Comparison of ENCODE assay signal across 9 cellular contexts in the genomic region with DNA sequence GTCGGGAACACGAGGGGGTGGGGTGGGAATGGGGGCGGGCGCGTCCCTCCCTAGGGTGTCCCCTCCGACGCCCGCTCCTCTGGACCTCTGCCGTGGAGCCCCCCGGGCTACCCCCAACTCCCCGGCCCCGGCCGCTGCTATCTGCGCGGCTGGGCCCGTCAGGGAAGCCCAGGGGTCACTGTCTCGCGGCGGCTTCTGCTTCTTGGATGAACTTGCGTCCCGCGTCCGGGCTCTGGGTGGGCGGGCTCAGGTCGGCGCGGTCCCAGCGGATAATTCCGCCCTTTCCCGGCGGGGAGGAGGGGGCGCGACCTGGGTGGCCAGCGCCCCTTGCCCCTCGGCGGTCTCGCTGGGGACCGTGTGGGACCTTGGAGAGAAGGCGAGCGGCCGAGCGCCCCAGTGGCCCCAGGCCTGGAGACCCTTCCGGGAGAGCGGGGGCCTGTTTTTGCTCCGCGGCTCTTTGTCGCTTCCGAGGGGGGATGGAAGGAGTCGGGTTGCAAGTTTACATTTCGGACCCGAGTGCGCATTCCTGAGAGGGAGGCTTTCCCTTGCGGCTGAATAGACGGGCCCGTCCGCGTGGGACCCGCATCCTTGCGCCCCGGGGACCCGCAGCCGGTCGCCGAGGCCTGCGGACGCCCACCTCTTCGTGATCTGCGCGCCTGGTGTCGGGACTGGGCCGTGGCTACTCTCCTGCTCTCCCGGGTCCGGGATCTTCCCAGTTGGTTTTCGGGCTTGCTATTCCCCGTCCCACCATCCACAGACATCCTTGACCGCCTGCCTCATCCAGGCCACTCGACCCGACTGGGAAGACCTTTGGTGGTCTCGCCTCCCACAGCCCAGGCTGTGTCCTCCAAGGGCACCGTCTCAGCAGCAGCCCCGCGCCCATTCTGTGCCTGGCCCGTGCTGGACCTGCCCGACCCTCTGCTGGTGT. TPM values are rescaled to one million over a fixed set of nuclear protein-coding genes. Genes with fewer than 3 reads are reported as not detected.
DNase-seq lines count a peak whose midpoint lies in the region; ATAC-seq and TF ChIP-seq lines count a peak whose summit lies in the region.
"Had no signal": no experiment of that assay in that cellular context is flagged by ENCODE, and none has a peak within 500 bp of the region (broad histone marks: within the 10 kb centered on the region; RNA-seq: fewer than 3 reads in every experiment).

No MANE protein-coding gene starts in this region.

- intact Hi-C loops in activated CD4-positive, alpha-beta T cell treated with anti-CD3 and anti-CD28 coated beads for 36 hours (cut with DNase I, micrococcal nuclease) = no loop called here
- intact Hi-C loops in dorsolateral prefrontal cortex (cut with DNase I) = loop anchor here (2.0 to 5.0 kb wide), 2 partner anchors 46 to 67 kb away; no protein-coding TSS in a partner anchor

- H3K27ac Mint-ChIP-seq in activated CD4-positive, alpha-beta T cell treated with anti-CD3 and anti-CD28 coated beads for 36 hours = no peak overlapping the region
- H3K27ac Mint-ChIP-seq: CD4-positive, CD25-positive, alpha-beta regulatory T cell had no signal

- no peak for TF ChIP-seq EP300 in upper lobe of left lung (IDR thresholded peaks at IDR 0.05)

- H3K36me3 ChIP-seq in lung (ENCODE audit: control insufficient read depth in 2 of 2, insufficient read depth in 2 of 2, low read length in 2 of 2) = no peaks in the 10 kb centered on the region
- H3K36me3 ChIP-seq in upper lobe of left lung = no peaks in the 10 kb centered on the region

- H3K4me3 ChIP-seq in dorsolateral prefrontal cortex (peak overlapping the region; percentile 45 to 82 (median 71)), lung (peak overlapping the region; percentile 82), upper lobe of left lung (peak overlapping the region; percentile 80 to 89 (median 86))

- peaks cover 3% of the 10 kb centered on the region for H3K4me1 Mint-ChIP-seq in activated CD4-positive, alpha-beta T cell treated with anti-CD3 and anti-CD28 coated beads for 36 hours

- H3K27ac ChIP-seq in dorsolateral prefrontal cortex (peak overlapping the region in 54 of 59 donors; percentile 29 to 90 (median 80)), lung (ENCODE audit: low read depth in 1 of 2, low read length in 1 of 2) (peak overlapping the region; percentile 76 to 84), upper lobe of left lung (peak overlapping the region; percentile 77 to 86 (median 82))

- CTCF ChIA-PET in activated CD4-positive, alpha-beta T cell treated with anti-CD3 and anti-CD28 coated beads for 36 hours (lab: Charles Lee) = no interaction called here

- H3K4me1 ChIP-seq in lung (ENCODE audit: control insufficient read depth in 2 of 2, insufficient read depth in 2 of 2, low read length in 2 of 2) = peaks cover 0 to 25% of the 10 kb centered on the region in 2 donors
- H3K4me1 ChIP-seq in upper lobe of left lung = peaks cover 8 to 33% (median 12%) of the 10 kb centered on the region in 4 donors

- peak overlapping the region; percentile 52 for H3K4me3 Mint-ChIP-seq in activated CD4-positive, alpha-beta T cell treated with anti-CD3 and anti-CD28 coated beads for 36 hours

- WGBS in lung, 2 donors = 23 to 28% methylated on average over 69 to 84 of the region's 84 CpGs
- 34 to 44% methylated on average over 26 to 28 of the region's 84 CpGs for WGBS in upper lobe of left lung, 2 donors

- DNase-seq in activated CD4-positive, alpha-beta T cell treated with anti-CD3 and anti-CD28 coated beads for 36 hours = no peak
- no peak for DNase-seq in activated CD4-positive, alpha-beta T cell treated with anti-CD3 and anti-CD28 coated beads for 1 hour
- peak in 1 of 10 donors; percentile 46 for DNase-seq in dorsolateral prefrontal cortex
- no peak for DNase-seq in lung (ENCODE audit: low spot score)
- peak in 1 of 2 donors; percentile 89 for DNase-seq in upper lobe of left lung
- no peak for DNase-seq in NK-92 treated with Interleukin-12 subunit alpha and Interleukin-12 subunit beta, amount 100 ng/mL, for 24 hours (lab: John Stamatoyannopoulos, UW)
- DNase-seq: CD4-positive, CD25-positive, alpha-beta regulatory T cell had no signal

- POLR2A ChIA-PET in activated CD4-positive, alpha-beta T cell treated with anti-CD3 and anti-CD28 coated beads for 36 hours (lab: Charles Lee) = no interaction called here

- no peak for ATAC-seq in activated CD4-positive, alpha-beta T cell treated with anti-CD3 and anti-CD28 coated beads for 36 hours
- ATAC-seq in lung (ENCODE audit: insufficient read depth, low FRiP score) (no peak), upper lobe of left lung (ENCODE audit: low FRiP score in 2 of 2) (peak in 1 of 2 donors; percentile 33), HG02973 (IDR thresholded peaks at IDR 0.05; ENCODE audit: unreplicated experiment) (no peak), HG03571 (IDR thresholded peaks at IDR 0.05; ENCODE audit: unreplicated experiment) (no peak)

- H3K9me3 ChIP-seq in lung (ENCODE audit: control insufficient read depth in 2 of 2, insufficient read depth in 1 of 2, low read length in 1 of 2) = no peaks in the 10 kb centered on the region
- no peaks in the 10 kb centered on the region for H3K9me3 ChIP-seq in upper lobe of left lung

- no peak for TF ChIP-seq POLR2A in upper lobe of left lung (IDR thresholded peaks at IDR 0.05)

- peaks cover 0 to 36% (median 0%) of the 10 kb centered on the region in 45 donors for H3K27me3 ChIP-seq in dorsolateral prefrontal cortex
- H3K27me3 ChIP-seq in lung (ENCODE audit: control insufficient read depth, insufficient read depth) = no peaks in the 10 kb centered on the region
- H3K27me3 ChIP-seq in upper lobe of left lung = no peaks in the 10 kb centered on the region

- TF ChIP-seq CTCF in dorsolateral prefrontal cortex (IDR thresholded peaks at IDR 0.05 in 54 of 56, conservative IDR thresholded peaks at IDR 0.05 in 2 of 56; ENCODE audit: low read depth in 1 of 56, partially characterized antibody in 56 of 56) (peak in 1 of 56 donors; percentile 8), lung (IDR thresholded peaks at IDR 0.05; ENCODE audit: control extremely low read depth, extremely low read depth) (no peak), upper lobe of left lung (IDR thresholded peaks at IDR 0.05) (no peak)

- H3K36me3 Mint-ChIP-seq in activated CD4-positive, alpha-beta T cell treated with anti-CD3 and anti-CD28 coated beads for 36 hours (ENCODE audit: low read depth) = no peaks in the 10 kb centered on the region
- H3K36me3 Mint-ChIP-seq: CD4-positive, CD25-positive, alpha-beta regulatory T cell had no signal

- H3K9me3 Mint-ChIP-seq in activated CD4-positive, alpha-beta T cell treated with anti-CD3 and anti-CD28 coated beads for 36 hours (ENCODE audit: low read depth) = no peaks in the 10 kb centered on the region

- H3K27me3 Mint-ChIP-seq in activated CD4-positive, alpha-beta T cell treated with anti-CD3 and anti-CD28 coated beads for 36 hours = peaks cover 25% of the 10 kb centered on the region

RNA-seq across cellular contexts. Expression of a gene that starts 0.8 kb away (rescaled TPM):
- total RNA-seq in activated CD4-positive, alpha-beta T cell treated with anti-CD3 and anti-CD28 coated beads for 36 hours = under 1 TPM; 0.75 to 0.81 TPM
- total RNA-seq in dorsolateral prefrontal cortex = 100 to 1,000 TPM in 4 of 120 experiments, 10 to 100 TPM in 116; 31.7 to 148 (median 56.3) TPM
- total RNA-seq in lung = 100 to 1,000 TPM in 1 of 2 donors, 10 to 100 TPM in 1; 47.7 to 102 TPM
- 10 to 100 TPM; 11.2 to 13.3 TPM for polyA plus RNA-seq in lung
- 10 to 100 TPM; 37.5 to 63.9 (median 45.8) TPM for total RNA-seq in upper lobe of left lung
- polyA plus RNA-seq: CD4-positive, CD25-positive, alpha-beta regulatory T cell had no signal

Comparison
In these comparisons a context has a peak if more than half of its experiments do, and no peak if none do; other contexts are left out.
1. RNA of a gene that starts 0.8 kb away (total RNA-seq): 47.7 to 102 TPM in lung, 31.7 to 148 TPM in dorsolateral prefrontal cortex and 37.5 to 63.9 TPM in upper lobe of left lung; 0.75 to 0.81 TPM in activated CD4-positive, alpha-beta T cell treated with anti-CD3 and anti-CD28 coated beads for 36 hours; every median in the first group is over 10 times any median in the second.
2. intact Hi-C loops: an anchor here in dorsolateral prefrontal cortex (2.0 to 5.0 kb wide); none called in activated CD4-positive, alpha-beta T cell treated with anti-CD3 and anti-CD28 coated beads for 36 hours.
3. Peak in every context shown above with its lines, with median percentiles within 50 percentile points of each other: H3K27ac ChIP-seq and H3K4me3 ChIP-seq.